In genomic region chr15:79923068-79923514, GRCh38 we compare ENCODE assay signal across 8 cellular contexts. TPM values are rescaled to one million over a fixed set of nuclear protein-coding genes. Genes with fewer than 3 reads are reported as not detected.
A peak's percentile ranks its signal among the peaks of the same experiment; 100 is the strongest.
DNase-seq lines count a peak whose midpoint lies in the region; ATAC-seq and TF ChIP-seq lines count a peak whose summit lies in the region.

No MANE protein-coding gene starts in this region.

- TF ChIP-seq EP300 in sigmoid colon (IDR thresholded peaks at IDR 0.05): no peak

- H3K27me3 ChIP-seq in sigmoid colon: no peaks in the 10 kb centered on the region

- H3K36me3 Mint-ChIP-seq in IgD-negative memory B cell: peaks cover 9% of the 10 kb centered on the region
- peaks cover 8% of the 10 kb centered on the region for H3K36me3 Mint-ChIP-seq in T-helper 17 cell (ENCODE audit: low read depth)

- H3K4me3 ChIP-seq in sigmoid colon: peak overlapping the region; percentile 69 to 92 (median 80)

- peak overlapping the region; percentile 93 to 99 (median 96) for H3K27ac Mint-ChIP-seq in IgD-negative memory B cell
- H3K27ac Mint-ChIP-seq in T-helper 17 cell: peak overlapping the region; percentile 93

- peaks cover 0 to 16% (median 8%) of the 10 kb centered on the region in 4 donors for H3K4me1 ChIP-seq in sigmoid colon

- DNase-seq in Daoy (ENCODE audit: low read depth): peak; percentile 49
- peak; percentile 54 to 55 (median 54) for DNase-seq in T-helper 17 cell
- DNase-seq in hepatic stellate cell (ENCODE audit: low spot score): peak; percentile 69
- peak; percentile 84 for DNase-seq in sigmoid colon
- no peak for DNase-seq in SK-N-DZ (ENCODE audit: low spot score)

- 0% methylated on average over 51 of the region's 51 CpGs for WGBS in sigmoid colon, 2 donors

- no peaks in the 10 kb centered on the region for H3K27me3 Mint-ChIP-seq in IgD-negative memory B cell
- no peaks in the 10 kb centered on the region for H3K27me3 Mint-ChIP-seq in T-helper 17 cell

- H3K9me3 Mint-ChIP-seq in IgD-negative memory B cell: peaks cover 3 to 11% (median 7%) of the 10 kb centered on the region in 3 donors

- H3K4me3 Mint-ChIP-seq in IgD-negative memory B cell: peak overlapping the region; percentile 92 to 98 (median 94)
- H3K4me3 Mint-ChIP-seq in T-helper 17 cell: peak overlapping the region; percentile 96

- H3K27ac ChIP-seq in angular gyrus (ENCODE audit: low read depth, low read length): peak overlapping the region; percentile 48
- H3K27ac ChIP-seq in sigmoid colon: peak overlapping the region; percentile 89 to 99 (median 94)

- TF ChIP-seq CTCF in sigmoid colon (IDR thresholded peaks at IDR 0.05): no peak

- intact Hi-C loops in sigmoid colon (cut with DNase I): loop anchor here (2.0 to 5.0 kb wide), 3 partner anchors 26 to 229 kb away; partner anchors contain the start of genes FAH, MTHFS and ZFAND6

- H3K4me1 Mint-ChIP-seq in IgD-negative memory B cell: peaks cover 6 to 16% (median 15%) of the 10 kb centered on the region in 3 donors
- peaks cover 12% of the 10 kb centered on the region for H3K4me1 Mint-ChIP-seq in T-helper 17 cell

- ATAC-seq in GM21576 (IDR thresholded peaks at IDR 0.05; ENCODE audit: unreplicated experiment) (peak; percentile 43), T-helper 17 cell (peak; percentile 49)

- TF ChIP-seq POLR2A in sigmoid colon (IDR thresholded peaks at IDR 0.05): no peak

- peaks cover 0 to 12% (median 3%) of the 10 kb centered on the region in 4 donors for H3K36me3 ChIP-seq in sigmoid colon

- H3K9me3 ChIP-seq in T-helper 17 cell (ENCODE audit: control insufficient read depth, low read length, poor library complexity, severe bottlenecking): no peaks in the 10 kb centered on the region
- peaks cover 13 to 21% (median 18%) of the 10 kb centered on the region in 4 donors for H3K9me3 ChIP-seq in sigmoid colon

RNA-seq across cellular contexts. Expression of gene MTHFS, which starts 26.3 kb away (rescaled TPM):
- total RNA-seq in Daoy (2014; rRNA removed; shearing (Covaris generic)): 55.0 and 90.1 TPM in 2 replicates
- polyA plus RNA-seq in IgD-negative memory B cell (61.3 TPM), sigmoid colon (10 to 100 TPM; 37.0 to 59.9 (median 46.2) TPM)
- total RNA-seq in T-helper 17 cell (10 to 100 TPM; 14.3 to 17.1 TPM), sigmoid colon (10 to 100 TPM in 2 of 4 donors, 1 to 10 TPM in 2; 6.9 to 31.0 (median 9.5) TPM)
- polyA plus RNA-seq in SK-N-DZ (2014; cell fraction: cytosol; rRNA removed): 19.9 and 45.5 TPM in 2 replicates
- 3.6 and 24.3 TPM in 2 replicates for polyA plus RNA-seq in SK-N-DZ (2014; cell fraction: nucleus; rRNA removed)

RNA-seq across cellular contexts. Expression of gene BCL2A1, which starts 47.9 kb away (rescaled TPM):
- 8.4 and 10.1 TPM in 2 replicates for total RNA-seq in Daoy (2014; rRNA removed; shearing (Covaris generic))
- 75.8 TPM for polyA plus RNA-seq in IgD-negative memory B cell
- total RNA-seq in T-helper 17 cell: 10 to 100 TPM; 23.3 to 27.0 TPM
- total RNA-seq in sigmoid colon: 1 to 10 TPM in 1 of 4 donors, not detected in 3; 1.9 TPM
- polyA plus RNA-seq in sigmoid colon: 10 to 100 TPM in 1 of 3 donors, 1 to 10 TPM in 2; 3.6 to 19.4 (median 9.6) TPM
- polyA plus RNA-seq in SK-N-DZ (2014; cell fraction: cytosol; rRNA removed): not detected in 2 replicates
- polyA plus RNA-seq in SK-N-DZ (2014; cell fraction: nucleus; rRNA removed): not detected in 2 replicates
